12 cellular contexts compared by ENCODE assay signal in genomic region chr12:29672580-29672979, GRCh38.
DNase-seq lines count a peak whose midpoint lies in the region; ATAC-seq and TF ChIP-seq lines count a peak whose summit lies in the region.
"Had no signal": no experiment of that assay in that cellular context is flagged by ENCODE, and none has a peak within 500 bp of the region (broad histone marks: within the 10 kb centered on the region; RNA-seq: fewer than 3 reads in every experiment).

No MANE protein-coding gene starts in this region.

- no peaks in the 10 kb centered on the region for H3K36me3 Mint-ChIP-seq in nephron progenitor cell (ENCODE audit: low read depth)
- H3K36me3 Mint-ChIP-seq in CD4-positive, alpha-beta T cell (ENCODE audit: low read depth) = no peaks in the 10 kb centered on the region
- H3K36me3 Mint-ChIP-seq in H9 (ENCODE audit: insufficient read depth in 1 of 3, low read depth in 3 of 3) = no peaks in the 10 kb centered on the region
- H3K36me3 Mint-ChIP-seq: CD4-positive, alpha-beta memory T cell had no signal

- H3K27me3 ChIP-seq in IMR-90 (ENCODE audit: control insufficient read depth, insufficient read depth, low read length) (no peaks in the 10 kb centered on the region), H9 (ENCODE audit: insufficient read depth, low read length) (no peaks in the 10 kb centered on the region)
- H3K27me3 ChIP-seq in CD4-positive, alpha-beta T cell (ENCODE audit: control insufficient read depth, insufficient read depth, low read length) = no peaks in the 10 kb centered on the region

- H3K14ac ChIP-seq in IMR-90 (replicated peaks; ENCODE audit: low read depth, low read length) (0 out of 2 replicates have a peak overlapping the region, but pooled peaks have one; percentile 14), H9 (ENCODE audit: insufficient read depth, low read length) (no peak overlapping the region)

- H3K18ac ChIP-seq in IMR-90 (ENCODE audit: low read depth, low read length) (no peak overlapping the region), H9 (ENCODE audit: insufficient read length, low read depth, low read length) (no peak overlapping the region)

- CTCF ChIA-PET in IMR-90 (lab: Yijun Ruan, JAX) = interaction anchor here (1.6 kb wide), 1 partner anchor 12 kb away, joined by 4 read pairs; no protein-coding TSS in a partner anchor
- CTCF ChIA-PET in CD4-positive, alpha-beta T cell (lab: Charles Lee) = no interaction called here

- H3K23me2 ChIP-seq in H9 (ENCODE audit: insufficient read length, low read depth, low read length, poor library complexity, severe bottlenecking) = no peaks in the 10 kb centered on the region

- BruUV-seq in IMR-90 (replicated peaks; lab: Mats Ljungman, UMichigan) = no TSS peak

- dilution Hi-C loops in IMR-90 (cut with HindIII; ENCODE audit: low sequenced_read_pairs, unreplicated experiment) = no loop called here

- H2AK9ac ChIP-seq in IMR-90 (replicated peaks; ENCODE audit: low read depth, low read length, poor library complexity) = no peak overlapping the region

- H2BK120ac ChIP-seq in IMR-90 (ENCODE audit: low read depth, low read length) (0 out of 2 replicates have a peak overlapping the region, but pooled peaks have one; percentile 25), H9 (ENCODE audit: low read depth, low read length, poor library complexity, severe bottlenecking) (no peak overlapping the region)

- H2BK5ac ChIP-seq in IMR-90 (ENCODE audit: low read depth, low read length, poor library complexity, severe bottlenecking) = no peak overlapping the region
- no peak overlapping the region for H2BK5ac ChIP-seq in H9 (ENCODE audit: insufficient read length, low read length)

- WGBS in IMR-90 (ENCODE audit: extremely low coverage in 2 of 2, insufficient read length in 1 of 2), 2 experiments = no CpG with 5 or more reads among the region's 4 CpGs
- no CpG with 5 or more reads among the region's 4 CpGs for WGBS in H9 (ENCODE audit: extremely low coverage, insufficient read length, low lambda C conversion rate)

- no peak for TF ChIP-seq RAD21 in IMR-90 (IDR thresholded peaks at IDR 0.05; ENCODE audit: low read length)

- no peak overlapping the region for H4K91ac ChIP-seq in IMR-90 (ENCODE audit: insufficient read depth, low read depth, low read length)
- H4K91ac ChIP-seq in H9 (ENCODE audit: insufficient read length, low read depth, low read length) = no peak overlapping the region

- H3K4me3 Mint-ChIP-seq in nephron progenitor cell (no peak overlapping the region), H9 (no peak overlapping the region)
- no peak overlapping the region for H3K4me3 Mint-ChIP-seq in CD4-positive, alpha-beta T cell
- H3K4me3 Mint-ChIP-seq: B cell; CD4-positive, alpha-beta memory T cell had no signal

- H3K9me3 ChIP-seq in IMR-90 (ENCODE audit: control insufficient read depth, insufficient read depth, low read length) (no peaks in the 10 kb centered on the region), H9 (ENCODE audit: control insufficient read depth, low read depth, low read length) (no peaks in the 10 kb centered on the region)
- H3K9me3 ChIP-seq in CD4-positive, alpha-beta T cell (ENCODE audit: control insufficient read depth, low read length) = no peaks in the 10 kb centered on the region

- H4K5ac ChIP-seq in IMR-90 (ENCODE audit: low read depth, low read length) (no peak overlapping the region), H9 (ENCODE audit: insufficient read length, low read depth, low read length) (no peak overlapping the region)

- no peak overlapping the region for H3T11ph ChIP-seq in H9 (ENCODE audit: low read length)

- H3K27ac ChIP-seq in IMR-90 (ENCODE audit: insufficient read depth, low read length) = no peak overlapping the region
- no peak overlapping the region for H3K27ac ChIP-seq in CD4-positive, alpha-beta T cell (ENCODE audit: low read depth, low read length)
- H3K27ac ChIP-seq in H9 (ENCODE audit: insufficient read length, low read depth, low read length) = no peak overlapping the region
- H3K27ac ChIP-seq: GM23248 had no signal

- H3K79me2 ChIP-seq in H9 (ENCODE audit: insufficient read depth, low read length) = no peaks in the 10 kb centered on the region

- TF ChIP-seq CTCF in IMR-90 (conservative IDR thresholded peaks at IDR 0.05; ENCODE audit: low read depth, low read length) = no peak
- TF ChIP-seq CTCF in choroid plexus epithelial cell (conservative IDR thresholded peaks at IDR 0.05; ENCODE audit: low read depth, low read length) = no peak
- no peak for TF ChIP-seq CTCF in nephron progenitor cell (IDR thresholded peaks at IDR 0.05)
- no peak for TF ChIP-seq CTCF in CD4-positive, alpha-beta T cell (IDR thresholded peaks at IDR 0.05)
- TF ChIP-seq CTCF in H9 (conservative IDR thresholded peaks at IDR 0.05) = no peak

- H3K9me1 ChIP-seq in IMR-90 (ENCODE audit: insufficient read depth, low read length) = peaks cover 8% of the 10 kb centered on the region; the same call in 1 of the 2 replicates

- peaks cover 10% of the 10 kb centered on the region; the same call in 1 of the 2 replicates for H4K20me1 ChIP-seq in IMR-90 (ENCODE audit: insufficient read depth, low read length)
- no peaks in the 10 kb centered on the region for H4K20me1 ChIP-seq in H9 (ENCODE audit: control insufficient read depth, insufficient read depth, insufficient read length)

- ATAC-seq in IMR-90 (ENCODE audit: low read depth) = no peak
- no peak for ATAC-seq in CD4-positive, alpha-beta T cell (ENCODE audit: poor library complexity)

- H4K8ac ChIP-seq in IMR-90 (ENCODE audit: low read depth in 2 of 2, low read length in 2 of 2) (no peak overlapping the region), H9 (replicated peaks; ENCODE audit: insufficient read length, low read depth, low read length) (no peak overlapping the region)

- peaks cover 32% of the 10 kb centered on the region for H3K4me1 Mint-ChIP-seq in nephron progenitor cell
- H3K4me1 Mint-ChIP-seq in CD4-positive, alpha-beta T cell (ENCODE audit: low read depth) = no peaks in the 10 kb centered on the region
- peaks cover 12 to 24% of the 10 kb centered on the region in 2 experiments for H3K4me1 Mint-ChIP-seq in H9
- H3K4me1 Mint-ChIP-seq: B cell; CD4-positive, alpha-beta memory T cell had no signal

- in situ Hi-C loops in IMR-90 (cut with MboI; ENCODE audit: low sequenced_read_pairs) = no loop called here

- H2AFZ ChIP-seq in IMR-90 (replicated peaks; ENCODE audit: low read length, poor library complexity) = no peak overlapping the region
- no peak overlapping the region for H2AFZ ChIP-seq in H9 (ENCODE audit: low read length)
- H2AFZ ChIP-seq: GM23248 had no signal

- H3K9ac ChIP-seq in IMR-90 (ENCODE audit: low read depth, low read length) (no peak overlapping the region), H9 (ENCODE audit: extremely low read depth, insufficient read length, low read length) (no peak overlapping the region)
- H3K9ac ChIP-seq: GM23248 had no signal

- POLR2A ChIA-PET in IMR-90 (lab: Charles Lee; ENCODE audit: unreplicated experiment) = interaction anchor here (0.6 kb wide), 1 partner anchor 34 kb away, joined by 4 read pairs; no protein-coding TSS in a partner anchor
- POLR2A ChIA-PET in CD4-positive, alpha-beta T cell (lab: Charles Lee) = no interaction called here

- peaks cover 11% of the 10 kb centered on the region for H3K4me1 ChIP-seq in IMR-90 (ENCODE audit: control insufficient read depth, insufficient read depth, low read length)
- no peaks in the 10 kb centered on the region; the same call in 1 of the 2 replicates for H3K4me1 ChIP-seq in H9 (ENCODE audit: insufficient read depth, low read length)

- no peaks in the 10 kb centered on the region for H3K27me3 Mint-ChIP-seq in nephron progenitor cell (ENCODE audit: low read depth, poor library complexity)
- H3K27me3 Mint-ChIP-seq in CD4-positive, alpha-beta T cell = peaks cover 6% of the 10 kb centered on the region
- H3K27me3 Mint-ChIP-seq in H9 (ENCODE audit: low read depth) = no peaks in the 10 kb centered on the region
- H3K27me3 Mint-ChIP-seq: B cell had no signal

- no peak for TF ChIP-seq POLR2A in IMR-90 (IDR thresholded peaks at IDR 0.05; ENCODE audit: low read depth, low read length)

- H3K4me2 ChIP-seq in IMR-90 (ENCODE audit: low read depth, low read length) (no peak overlapping the region), H9 (ENCODE audit: insufficient read depth, insufficient read length, low read length) (no peak overlapping the region)

- no peak overlapping the region for H2BK12ac ChIP-seq in H9 (ENCODE audit: insufficient read length, low read depth, low read length)

- H3K56ac ChIP-seq in IMR-90 (ENCODE audit: extremely low read depth, insufficient read depth, low read length) (no peak overlapping the region), H9 (ENCODE audit: insufficient read length, low read depth, low read length) (no peak overlapping the region)

- H2BK15ac ChIP-seq in IMR-90 (ENCODE audit: low read depth, low read length) (0 out of 3 replicates have a peak overlapping the region, but pooled peaks have one; percentile 8), H9 (ENCODE audit: low read depth, low read length) (no peak overlapping the region)

- intact Hi-C loops in IMR-90 (cut with micrococcal nuclease) = no loop called here
- intact Hi-C loops in CD4-positive, alpha-beta T cell (cut with DNase I, micrococcal nuclease) = no loop called here

- H3K27ac Mint-ChIP-seq in nephron progenitor cell (peak overlapping the region; percentile 96), H9 (peak overlapping the region in 1 of 3 experiments; percentile 33; a peak in 1 of 7 replicates)
- no peak overlapping the region for H3K27ac Mint-ChIP-seq in CD4-positive, alpha-beta T cell
- H3K27ac Mint-ChIP-seq: B cell; CD4-positive, alpha-beta memory T cell had no signal

- H3K23ac ChIP-seq in IMR-90 (ENCODE audit: low read depth, low read length) = no peak overlapping the region
- no peak overlapping the region for H3K23ac ChIP-seq in H9 (ENCODE audit: insufficient read length, low read depth, low read length)

- H2AK5ac ChIP-seq in IMR-90 (ENCODE audit: low read depth, low read length) (no peak overlapping the region), H9 (ENCODE audit: insufficient read length, low read length) (no peak overlapping the region)

- H3K36me3 ChIP-seq in IMR-90 (ENCODE audit: control insufficient read depth, insufficient read depth, low read length) = peaks cover 12% of the 10 kb centered on the region

- H3K79me1 ChIP-seq in IMR-90 (ENCODE audit: low read depth in 1 of 2, low read length in 2 of 2) (peaks cover 14 to 28% of the 10 kb centered on the region in 2 experiments; a peak in 3 of 4 replicates), H9 (ENCODE audit: insufficient read depth, low read depth, low read length, poor library complexity, severe bottlenecking) (no peaks in the 10 kb centered on the region)

- H3K4ac ChIP-seq in IMR-90 (ENCODE audit: low read depth, low read length) (no peak overlapping the region; the same call in 1 of the 2 replicates), H9 (ENCODE audit: low read depth, low read length) (no peak overlapping the region)

- H3K4me3 ChIP-seq in IMR-90 (ENCODE audit: insufficient read depth, low read depth, low read length) (no peak overlapping the region), choroid plexus epithelial cell (ENCODE audit: low read depth, low read length) (no peak overlapping the region)
- H3K4me3 ChIP-seq: GM23248 had no signal

- DNase-seq in IMR-90 = no peak
- peak; percentile 25 for DNase-seq in choroid plexus epithelial cell (ENCODE audit: low read depth)
- DNase-seq in left kidney (ENCODE audit: low read depth, low spot score) = peak; percentile 25
- no peak for DNase-seq in nephron progenitor cell
- no peak for DNase-seq in activated CD4-positive, CD25-positive, alpha-beta regulatory T cell treated with anti-CD3 and anti-CD28 coated beads, Interleukin-2, amount 50 U/mL, for 72 hours
- DNase-seq in CD4-positive, alpha-beta T cell = no peak
- no peak for DNase-seq in H9
- DNase-seq: C1 segment of cervical spinal cord; CD4-positive, alpha-beta memory T cell; DMS79 had no signal

- H3K9me3 Mint-ChIP-seq in nephron progenitor cell (no peaks in the 10 kb centered on the region), H9 (no peaks in the 10 kb centered on the region)
- no peaks in the 10 kb centered on the region for H3K9me3 Mint-ChIP-seq in CD4-positive, alpha-beta T cell
- H3K9me3 Mint-ChIP-seq: CD4-positive, alpha-beta memory T cell had no signal

- H2BK20ac ChIP-seq in IMR-90 (ENCODE audit: low read depth, low read length) = peak overlapping the region; percentile 0; the same call in 1 of the 2 replicates
- H2BK20ac ChIP-seq in H9 (ENCODE audit: low read depth, low read length, poor library complexity, severe bottlenecking) = no peak overlapping the region

Comparison
In these comparisons a context has a peak if more than half of its experiments do, and no peak if none do; other contexts are left out.
1. DNase-seq: peak in choroid plexus epithelial cell (single experiment) and left kidney (single experiment); none in IMR-90 (single experiment), nephron progenitor cell (single experiment), activated CD4-positive, CD25-positive, alpha-beta regulatory T cell treated with anti-CD3 and anti-CD28 coated beads, Interleukin-2, amount 50 U/mL, for 72 hours (single experiment), CD4-positive, alpha-beta T cell (0 of 10) and H9 (single experiment).